ENCODE assay signal across 1 cellular context in the genomic region with DNA sequence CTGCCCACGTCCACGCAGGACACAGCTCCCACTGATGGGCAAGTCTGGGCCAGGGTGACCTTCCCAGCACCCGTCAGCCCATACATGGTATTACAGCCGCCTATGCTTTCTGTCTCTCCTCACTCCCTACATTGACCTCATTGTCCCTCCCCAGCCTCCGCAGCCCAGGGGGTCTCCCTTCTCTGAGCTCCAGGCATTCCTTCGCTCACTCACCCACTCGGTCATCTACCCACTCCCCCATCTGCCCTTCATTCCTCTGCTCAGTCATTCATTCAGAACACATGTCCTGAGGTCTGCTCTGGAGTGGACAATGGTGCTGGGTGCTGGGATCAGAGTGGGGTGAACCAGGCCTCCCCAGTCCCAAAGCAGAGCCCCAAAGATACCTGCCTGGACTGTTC.
TF ChIP-seq lines count a peak whose summit lies in the region.

No MANE protein-coding gene starts in this region.

TF ChIP-seq in Ishikawa, 13 proteins besides CTCF, POLR2A, EP300 and RAD21 (continued from another document):
- TF ChIP-seq EGR1 (IDR thresholded peaks at IDR 0.05): peak; percentile 60; the same call in 1 of the 2 replicates
- TF ChIP-seq ZBTB7A (IDR thresholded peaks at IDR 0.05; ENCODE audit: low read depth): 0 out of 2 replicates have a peak, but pooled peaks have one; percentile 29
- TF ChIP-seq NFIC (IDR thresholded peaks at IDR 0.05): peak; percentile 68
- peak; percentile 89 for TF ChIP-seq TEAD4 (IDR thresholded peaks at IDR 0.05)
